1 cellular context compared by ENCODE assay signal in the genomic region with DNA sequence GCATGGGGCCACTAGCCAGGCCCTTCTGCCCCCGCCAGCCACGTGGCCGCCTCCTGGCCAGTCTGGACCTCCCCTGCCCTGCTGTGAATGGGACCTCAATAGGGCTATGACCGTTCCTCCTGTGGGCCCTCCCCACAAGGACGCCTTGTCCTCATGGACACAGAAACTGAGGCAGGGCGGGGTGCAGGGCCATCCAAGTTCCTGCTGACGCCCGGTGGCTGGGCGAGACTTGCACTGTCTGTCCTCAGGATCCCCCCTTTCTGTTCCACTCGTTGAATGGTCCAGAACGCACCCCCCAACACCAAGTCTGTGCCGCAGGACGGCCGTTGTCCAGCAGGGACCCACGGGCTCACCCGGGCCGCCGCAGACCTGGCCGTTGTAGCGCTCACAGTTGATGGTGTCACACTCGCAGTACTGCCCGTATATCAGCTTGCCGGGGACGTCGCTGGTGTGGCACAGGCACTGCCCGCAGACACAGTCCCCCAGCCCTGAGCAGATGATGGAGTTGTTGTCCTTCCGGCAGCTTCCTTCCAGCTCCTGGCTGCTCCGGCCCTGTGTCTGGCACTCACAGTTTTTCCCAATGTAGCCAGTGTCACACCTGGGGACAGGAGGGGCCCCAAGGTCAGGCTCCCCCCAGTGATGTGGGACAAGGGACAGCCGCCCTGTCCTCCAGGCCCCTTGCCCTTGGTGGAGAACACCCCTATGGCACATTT.
TF ChIP-seq lines count a peak whose summit lies in the region.

No MANE protein-coding gene starts in this region.

TF ChIP-seq in GM12878, 131 proteins besides CTCF, POLR2A, EP300 and RAD21:
- no peak for TF ChIP-seq SIX5 (IDR thresholded peaks at IDR 0.05; ENCODE audit: low read depth, low read length, severe bottlenecking)
- TF ChIP-seq POLR2AphosphoS2 (IDR thresholded peaks at IDR 0.05; ENCODE audit: low read depth, low read length): 0 out of 2 replicates have a peak, but pooled peaks have one; percentile 48
